ENCODE assay signal across 19 cellular contexts in the genomic region with DNA sequence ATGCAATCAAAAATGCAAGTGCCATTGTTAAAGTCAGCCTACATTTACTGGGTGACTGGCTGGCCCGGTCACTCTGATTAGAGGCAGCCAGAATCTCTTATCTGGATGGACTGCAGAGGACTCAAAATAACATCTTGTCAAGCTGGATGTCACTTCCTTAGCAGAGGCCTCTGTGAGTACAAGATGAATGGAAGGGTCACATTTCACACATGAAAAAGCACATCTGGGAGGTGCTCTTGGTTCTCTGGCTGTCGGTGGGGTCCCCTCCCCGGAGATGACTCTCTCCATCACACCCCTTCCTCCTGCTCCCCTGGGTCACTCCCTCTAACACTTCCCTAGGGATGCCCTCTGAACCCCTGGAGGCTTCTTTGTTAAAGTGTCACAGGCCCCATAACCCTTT.
"Had no signal": no experiment of that assay in that cellular context is flagged by ENCODE, and none has a peak within 500 bp of the region (broad histone marks: within the 10 kb centered on the region; RNA-seq: fewer than 3 reads in every experiment).

No MANE protein-coding gene starts in this region.

- H3K4me3 Mint-ChIP-seq: activated CD4-positive, alpha-beta T cell treated with anti-CD3 and anti-CD28 coated beads, Interleukin-2, amount 10 ng/mL, durations not matched to agents 7 days and 5 days; activated naive CD8-positive, alpha-beta T cell treated with anti-CD3 and anti-CD28 coated beads for 36 hours; activated T-cell treated with anti-CD3 and anti-CD28 coated beads, Interleukin-2, amount 50 U/mL, for 72 hours; brain; stimulated activated memory B cell treated with anti-CD40 and anti-IgM and Interleukin-4, amounts not matched to agents 10 μg/mL and 1 μg/mL and 100 μg/mL, for 72 hours; T-helper 2 cell treated with Interferon-gamma antibody and Interleukin-4, amounts not matched to agents 5 μg/mL and 100 μg/mL, for 36 hours had no signal

- H3K4me1 Mint-ChIP-seq: activated CD4-positive, alpha-beta T cell treated with anti-CD3 and anti-CD28 coated beads, Interleukin-2, amount 10 ng/mL, durations not matched to agents 7 days and 5 days; activated naive CD8-positive, alpha-beta T cell treated with anti-CD3 and anti-CD28 coated beads for 36 hours; stimulated activated memory B cell treated with anti-CD40 and anti-IgM and Interleukin-4, amounts not matched to agents 10 μg/mL and 1 μg/mL and 100 μg/mL, for 72 hours had no signal

- DNase-seq: activated CD4-positive, alpha-beta T cell treated with anti-CD3 and anti-CD28 coated beads, Interleukin-2, amount 10 ng/mL, durations not matched to agents 7 days and 5 days; activated CD8-positive, alpha-beta memory T cell treated with anti-CD3 and anti-CD28 coated beads, Interleukin-2, amount 50 U/mL, for 48 hours; activated gamma-delta T cell treated with Interleukin-2 at 50 U/mL for 16 hours; activated naive CD8-positive, alpha-beta T cell treated with anti-CD3 and anti-CD28 coated beads for 36 hours; activated T-cell treated with anti-CD3 and anti-CD28 coated beads, Interleukin-2, amount 50 U/mL, for 72 hours; amygdala; cortex of kidney; effector CD4-positive, alpha-beta T cell; esophagus squamous epithelium; midbrain; stimulated activated CD4-positive, alpha-beta T cell treated with anti-CD3 and anti-CD28 coated beads, Interleukin-2, amount 100 ng/mL, for 48 hours; uterus had no signal

- H3K27ac ChIP-seq: esophagus squamous epithelium, neutrophil, parathyroid adenoma, uterus had no signal

- H3K36me3 ChIP-seq: esophagus squamous epithelium, neutrophil, uterus had no signal

- H3K4me3 ChIP-seq: esophagus squamous epithelium, lung, uterus had no signal

- H3K4me1 ChIP-seq: parathyroid adenoma, uterus had no signal

- H3K9ac ChIP-seq: parathyroid adenoma had no signal

- H3K27me3 ChIP-seq: esophagus squamous epithelium, neutrophil, uterus had no signal

- H3K27ac Mint-ChIP-seq: activated CD4-positive, alpha-beta T cell treated with anti-CD3 and anti-CD28 coated beads, Interleukin-2, amount 10 ng/mL, durations not matched to agents 7 days and 5 days; activated naive CD8-positive, alpha-beta T cell treated with anti-CD3 and anti-CD28 coated beads for 36 hours; activated T-cell treated with anti-CD3 and anti-CD28 coated beads, Interleukin-2, amount 50 U/mL, for 72 hours; stimulated activated memory B cell treated with anti-CD40 and anti-IgM and Interleukin-4, amounts not matched to agents 10 μg/mL and 1 μg/mL and 100 μg/mL, for 72 hours; T-helper 2 cell treated with Interferon-gamma antibody and Interleukin-4, amounts not matched to agents 5 μg/mL and 100 μg/mL, for 36 hours had no signal

- H3K79me2 ChIP-seq: parathyroid adenoma had no signal

- H3K36me3 Mint-ChIP-seq: activated naive CD8-positive, alpha-beta T cell treated with anti-CD3 and anti-CD28 coated beads for 36 hours; brain; stimulated activated memory B cell treated with anti-CD40 and anti-IgM and Interleukin-4, amounts not matched to agents 10 μg/mL and 1 μg/mL and 100 μg/mL, for 72 hours had no signal

- FAIRE-seq: endothelial cell of umbilical vein had no signal

- H3K27me3 Mint-ChIP-seq: brain had no signal

- ATAC-seq: activated T-cell treated with anti-CD3 and anti-CD28 coated beads, Interleukin-2, amount 50 U/mL, for 72 hours; stimulated activated memory B cell treated with anti-CD40 and anti-IgM and Interleukin-4, amounts not matched to agents 10 μg/mL and 1 μg/mL and 100 μg/mL, for 72 hours had no signal

- H3K9me3 ChIP-seq: esophagus squamous epithelium, neutrophil, uterus had no signal

- H2AFZ ChIP-seq: parathyroid adenoma had no signal

- H3K9me3 Mint-ChIP-seq: activated CD4-positive, alpha-beta T cell treated with anti-CD3 and anti-CD28 coated beads, Interleukin-2, amount 10 ng/mL, durations not matched to agents 7 days and 5 days; stimulated activated memory B cell treated with anti-CD40 and anti-IgM and Interleukin-4, amounts not matched to agents 10 μg/mL and 1 μg/mL and 100 μg/mL, for 72 hours; T-helper 2 cell treated with Interferon-gamma antibody and Interleukin-4, amounts not matched to agents 5 μg/mL and 100 μg/mL, for 36 hours had no signal
